ENCODE assay signal across 1 cellular context in genomic region chr6:41442800-41443501, GRCh38.
TF ChIP-seq lines count a peak whose summit lies in the region.

No MANE protein-coding gene starts in this region.

TF ChIP-seq in HEK293, 187 proteins besides CTCF, POLR2A, EP300 and RAD21 (continued from another document):
- TF ChIP-seq ZNF518A (tag by site-specific recombination; conservative IDR thresholded peaks at IDR 0.05; ENCODE audit: low read depth) (no peak), TCF7L2 (IDR thresholded peaks at IDR 0.05; ENCODE audit: borderline replicate concordance, low read depth, low read length) (peak; percentile 81), ZNF488 (tag by site-specific recombination; IDR thresholded peaks at IDR 0.05) (no peak), ZNF701 (tag by site-specific recombination; IDR thresholded peaks at IDR 0.05) (no peak), SCRT2 (tag by site-specific recombination; IDR thresholded peaks at IDR 0.05) (no peak), GFI1B (tag by site-specific recombination; IDR thresholded peaks at IDR 0.05) (no peak), ZNF624 (tag by site-specific recombination; IDR thresholded peaks at IDR 0.05) (0 out of 2 replicates have a peak, but pooled peaks have one; percentile 41), ZFP69B (tag by site-specific recombination; IDR thresholded peaks at IDR 0.05) (no peak), ZFP3 (tag by site-specific recombination; IDR thresholded peaks at IDR 0.05; ENCODE audit: low read depth) (no peak), KLF9 (tag by site-specific recombination; IDR thresholded peaks at IDR 0.05; ENCODE audit: low read depth) (peak; percentile 12; the same call in 1 of the 2 replicates), ZNF157 (tag by site-specific recombination; IDR thresholded peaks at IDR 0.05) (no peak), ZNF561 (tag by site-specific recombination; IDR thresholded peaks at IDR 0.05; ENCODE audit: borderline replicate concordance) (no peak), ZNF510 (tag by site-specific recombination; IDR thresholded peaks at IDR 0.05; ENCODE audit: insufficient replicate concordance) (no peak), EGR2 (tag by site-specific recombination; IDR thresholded peaks at IDR 0.05; ENCODE audit: low read depth) (peak; percentile 68), GLIS1 (tag by site-specific recombination; IDR thresholded peaks at IDR 0.05) (peak; percentile 78), ZNF394 (tag by site-specific recombination; IDR thresholded peaks at IDR 0.05; ENCODE audit: borderline replicate concordance) (no peak), ZNF416 (tag by site-specific recombination; IDR thresholded peaks at IDR 0.05) (no peak), IKZF3 (tag by site-specific recombination; IDR thresholded peaks at IDR 0.05) (no peak), HOXC10 (CRISPR knock-in tag; IDR thresholded peaks at IDR 0.05) (no peak), KLF16 (tag by site-specific recombination; IDR thresholded peaks at IDR 0.05) (no peak; the same call in 1 of the 2 replicates), ZNF792 (tag by site-specific recombination; IDR thresholded peaks at IDR 0.05) (no peak), YY2 (tag by site-specific recombination; IDR thresholded peaks at IDR 0.05) (no peak), ZSCAN16 (tag by site-specific recombination; IDR thresholded peaks at IDR 0.05) (no peak), WT1 (tag by site-specific recombination; IDR thresholded peaks at IDR 0.05) (0 out of 2 replicates have a peak, but pooled peaks have one; percentile 10), ZNF664 (tag by site-specific recombination; IDR thresholded peaks at IDR 0.05) (no peak), ZNF302 (tag by site-specific recombination; IDR thresholded peaks at IDR 0.05; ENCODE audit: low read depth) (no peak), REPIN1 (tag by site-specific recombination; IDR thresholded peaks at IDR 0.05; ENCODE audit: low read depth) (no peak), PRDM2 (tag by site-specific recombination; IDR thresholded peaks at IDR 0.05; ENCODE audit: borderline replicate concordance) (no peak), ATF2 (tag by site-specific recombination; IDR thresholded peaks at IDR 0.05; ENCODE audit: low read depth) (no peak), KLF7 (tag by site-specific recombination; IDR thresholded peaks at IDR 0.05; ENCODE audit: borderline replicate concordance) (no peak), ZNF830 (tag by site-specific recombination; IDR thresholded peaks at IDR 0.05; ENCODE audit: low read depth) (no peak), ZBTB49 (tag by site-specific recombination; IDR thresholded peaks at IDR 0.05; ENCODE audit: low read depth) (no peak), HOXA7 (CRISPR knock-in tag; IDR thresholded peaks at IDR 0.05; ENCODE audit: borderline replicate concordance) (no peak), KLF1 (tag by site-specific recombination; IDR thresholded peaks at IDR 0.05) (peak; percentile 91), ZNF776 (tag by site-specific recombination; IDR thresholded peaks at IDR 0.05; ENCODE audit: borderline replicate concordance) (no peak), ZNF660 (tag by site-specific recombination; IDR thresholded peaks at IDR 0.05) (no peak)
- TF ChIP-seq, protein P1, sequence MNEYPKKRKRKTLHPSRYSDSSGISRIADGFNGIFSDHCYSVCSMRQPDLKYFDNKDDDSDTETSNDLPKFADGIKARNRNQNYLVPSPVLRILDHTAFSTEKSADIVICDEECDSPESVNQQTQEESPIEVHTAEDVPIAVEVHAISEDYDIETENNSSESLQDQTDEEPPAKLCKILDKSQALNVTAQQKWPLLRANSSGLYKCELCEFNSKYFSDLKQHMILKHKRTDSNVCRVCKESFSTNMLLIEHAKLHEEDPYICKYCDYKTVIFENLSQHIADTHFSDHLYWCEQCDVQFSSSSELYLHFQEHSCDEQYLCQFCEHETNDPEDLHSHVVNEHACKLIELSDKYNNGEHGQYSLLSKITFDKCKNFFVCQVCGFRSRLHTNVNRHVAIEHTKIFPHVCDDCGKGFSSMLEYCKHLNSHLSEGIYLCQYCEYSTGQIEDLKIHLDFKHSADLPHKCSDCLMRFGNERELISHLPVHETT (tag by site-specific recombination; IDR thresholded peaks at IDR 0.05): peak; percentile 24; the same call in 1 of the 2 replicates
- TF ChIP-seq, protein P2, sequence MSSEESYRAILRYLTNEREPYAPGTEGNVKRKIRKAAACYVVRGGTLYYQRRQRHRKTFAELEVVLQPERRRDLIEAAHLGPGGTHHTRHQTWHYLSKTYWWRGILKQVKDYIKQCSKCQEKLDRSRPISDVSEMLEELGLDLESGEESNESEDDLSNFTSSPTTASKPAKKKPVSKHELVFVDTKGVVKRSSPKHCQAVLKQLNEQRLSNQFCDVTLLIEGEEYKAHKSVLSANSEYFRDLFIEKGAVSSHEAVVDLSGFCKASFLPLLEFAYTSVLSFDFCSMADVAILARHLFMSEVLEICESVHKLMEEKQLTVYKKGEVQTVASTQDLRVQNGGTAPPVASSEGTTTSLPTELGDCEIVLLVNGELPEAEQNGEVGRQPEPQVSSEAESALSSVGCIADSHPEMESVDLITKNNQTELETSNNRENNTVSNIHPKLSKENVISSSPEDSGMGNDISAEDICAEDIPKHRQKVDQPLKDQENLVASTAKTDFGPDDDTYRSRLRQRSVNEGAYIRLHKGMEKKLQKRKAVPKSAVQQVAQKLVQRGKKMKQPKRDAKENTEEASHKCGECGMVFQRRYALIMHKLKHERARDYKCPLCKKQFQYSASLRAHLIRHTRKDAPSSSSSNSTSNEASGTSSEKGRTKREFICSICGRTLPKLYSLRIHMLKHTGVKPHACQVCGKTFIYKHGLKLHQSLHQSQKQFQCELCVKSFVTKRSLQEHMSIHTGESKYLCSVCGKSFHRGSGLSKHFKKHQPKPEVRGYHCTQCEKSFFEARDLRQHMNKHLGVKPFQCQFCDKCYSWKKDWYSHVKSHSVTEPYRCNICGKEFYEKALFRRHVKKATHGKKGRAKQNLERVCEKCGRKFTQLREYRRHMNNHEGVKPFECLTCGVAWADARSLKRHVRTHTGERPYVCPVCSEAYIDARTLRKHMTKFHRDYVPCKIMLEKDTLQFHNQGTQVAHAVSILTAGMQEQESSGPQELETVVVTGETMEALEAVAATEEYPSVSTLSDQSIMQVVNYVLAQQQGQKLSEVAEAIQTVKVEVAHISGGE (tag by site-specific recombination; conservative IDR thresholded peaks at IDR 0.05; ENCODE audit: low read depth): no peak
- TF ChIP-seq, protein P3, sequence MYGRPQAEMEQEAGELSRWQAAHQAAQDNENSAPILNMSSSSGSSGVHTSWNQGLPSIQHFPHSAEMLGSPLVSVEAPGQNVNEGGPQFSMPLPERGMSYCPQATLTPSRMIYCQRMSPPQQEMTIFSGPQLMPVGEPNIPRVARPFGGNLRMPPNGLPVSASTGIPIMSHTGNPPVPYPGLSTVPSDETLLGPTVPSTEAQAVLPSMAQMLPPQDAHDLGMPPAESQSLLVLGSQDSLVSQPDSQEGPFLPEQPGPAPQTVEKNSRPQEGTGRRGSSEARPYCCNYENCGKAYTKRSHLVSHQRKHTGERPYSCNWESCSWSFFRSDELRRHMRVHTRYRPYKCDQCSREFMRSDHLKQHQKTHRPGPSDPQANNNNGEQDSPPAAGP (tag by site-specific recombination; IDR thresholded peaks at IDR 0.05): peak; percentile 92
